8 cellular contexts compared by ENCODE assay signal in genomic region chr7:73851410-73852338, GRCh38. TPM values are rescaled to one million over a fixed set of nuclear protein-coding genes. Genes with fewer than 3 reads are reported as not detected.
DNase-seq lines count a peak whose midpoint lies in the region; ATAC-seq and TF ChIP-seq lines count a peak whose summit lies in the region.

No MANE protein-coding gene starts in this region.

- H3K4me3 Mint-ChIP-seq in dendritic cell treated with granulocyte-macrophage colony-stimulating factor and Interleukin-4, amounts not matched to agents 40 ng/mL and 50 ng/mL, for 4 days = no peak overlapping the region
- no peak overlapping the region for H3K4me3 Mint-ChIP-seq in neural progenitor cell

- ATAC-seq in GM18499 (IDR thresholded peaks at IDR 0.05; ENCODE audit: insufficient read depth, unreplicated experiment) (peak; percentile 92), HG03066 (IDR thresholded peaks at IDR 0.05; ENCODE audit: low read depth, unreplicated experiment) (peak; percentile 81)

- no peaks in the 10 kb centered on the region for H3K79me2 ChIP-seq in neural progenitor cell (ENCODE audit: low read depth)

- peaks cover 34% of the 10 kb centered on the region for H3K27me3 Mint-ChIP-seq in dendritic cell treated with granulocyte-macrophage colony-stimulating factor and Interleukin-4, amounts not matched to agents 40 ng/mL and 50 ng/mL, for 4 days
- peaks cover 13% of the 10 kb centered on the region for H3K27me3 Mint-ChIP-seq in neural progenitor cell (ENCODE audit: insufficient read depth, low read depth)

- intact Hi-C loops in dendritic cell treated with granulocyte-macrophage colony-stimulating factor and Interleukin-4, amounts not matched to agents 40 ng/mL and 50 ng/mL, for 4 days (cut with micrococcal nuclease) = loop anchor here (10.0 kb wide), 2 partner anchors 107 to 227 kb away; partner anchors contain the start of gene MLXIPL

- no peaks in the 10 kb centered on the region for H3K4me1 ChIP-seq in neural progenitor cell

- H3K4me3 ChIP-seq in neural progenitor cell = no peak overlapping the region

- no peaks in the 10 kb centered on the region for H3K36me3 ChIP-seq in neural progenitor cell

- no peak overlapping the region for H2AFZ ChIP-seq in neural progenitor cell (replicated peaks)

- no peaks in the 10 kb centered on the region for H3K36me3 Mint-ChIP-seq in dendritic cell treated with granulocyte-macrophage colony-stimulating factor and Interleukin-4, amounts not matched to agents 40 ng/mL and 50 ng/mL, for 4 days (ENCODE audit: low read depth)
- H3K36me3 Mint-ChIP-seq in neural progenitor cell = no peaks in the 10 kb centered on the region

- H3K4me2 ChIP-seq in neural progenitor cell = no peak overlapping the region

- no peak for TF ChIP-seq CTCF in neural progenitor cell (IDR thresholded peaks at IDR 0.05)

- DNase-seq in ACHN (peak; percentile 99), RPMI8226 (peak; percentile 92), neural progenitor cell (ENCODE audit: low spot score) (no peak), NCI-H345 (lab: John Stamatoyannopoulos, UW) (no peak), UCSD-AML1 (lab: John Stamatoyannopoulos, UW; ENCODE audit: unreplicated experiment) (no peak)

- no peak overlapping the region for H3K27ac ChIP-seq in neural progenitor cell

- peaks cover 24% of the 10 kb centered on the region for H3K27me3 ChIP-seq in neural progenitor cell

- H3K9ac ChIP-seq in neural progenitor cell = no peak overlapping the region

- no peaks in the 10 kb centered on the region for H4K20me1 ChIP-seq in neural progenitor cell (ENCODE audit: low read depth)

- peaks cover 62% of the 10 kb centered on the region for H3K4me1 Mint-ChIP-seq in dendritic cell treated with granulocyte-macrophage colony-stimulating factor and Interleukin-4, amounts not matched to agents 40 ng/mL and 50 ng/mL, for 4 days (ENCODE audit: low read depth)
- peaks cover 6% of the 10 kb centered on the region for H3K4me1 Mint-ChIP-seq in neural progenitor cell

- no peaks in the 10 kb centered on the region for H3K9me3 Mint-ChIP-seq in dendritic cell treated with granulocyte-macrophage colony-stimulating factor and Interleukin-4, amounts not matched to agents 40 ng/mL and 50 ng/mL, for 4 days
- no peaks in the 10 kb centered on the region for H3K9me3 Mint-ChIP-seq in neural progenitor cell

- in situ Hi-C loops in ACHN (cut with HindIII; ENCODE audit: low pct_ligation_motif_present, low pct_unique_long_range_greater_than_20kb, low sequenced_read_pairs) = loop anchor here (25.0 kb wide), 1 partner anchor 161 kb away; no protein-coding TSS in a partner anchor

- H3K27ac Mint-ChIP-seq in dendritic cell treated with granulocyte-macrophage colony-stimulating factor and Interleukin-4, amounts not matched to agents 40 ng/mL and 50 ng/mL, for 4 days = peak overlapping the region; percentile 71
- H3K27ac Mint-ChIP-seq in neural progenitor cell = peak overlapping the region; percentile 23

- no peaks in the 10 kb centered on the region for H3F3A ChIP-seq in neural progenitor cell (ENCODE audit: low read depth)

- H3K9me3 ChIP-seq in neural progenitor cell (ENCODE audit: low read depth) = no peaks in the 10 kb centered on the region

RNA-seq across cellular contexts. Expression of gene TMEM270, which starts 9.3 kb away (rescaled TPM):
- not detected in 2 replicates for total RNA-seq in neural progenitor cell (ENCODE audit: low replicate concordance)

RNA-seq across cellular contexts. Expression of gene METTL27, which starts 9.4 kb away (rescaled TPM):
- 10.5 and 12.0 TPM in 2 replicates for total RNA-seq in neural progenitor cell (ENCODE audit: low replicate concordance)

RNA-seq across cellular contexts. Expression of gene CLDN4, which starts 20.9 kb away (rescaled TPM):
- total RNA-seq in neural progenitor cell (ENCODE audit: low replicate concordance) = 2.8 TPM in 1 of 2 replicates, not detected in the other

Comparison
In these comparisons a context has a peak if more than half of its experiments do, and no peak if none do; other contexts are left out.
1. DNase-seq: peak in ACHN (single experiment) and RPMI8226 (single experiment); none in neural progenitor cell (single experiment), NCI-H345 (single experiment) and UCSD-AML1 (single experiment).